Comparison of ENCODE assay signal across 14 cellular contexts in the genomic region with DNA sequence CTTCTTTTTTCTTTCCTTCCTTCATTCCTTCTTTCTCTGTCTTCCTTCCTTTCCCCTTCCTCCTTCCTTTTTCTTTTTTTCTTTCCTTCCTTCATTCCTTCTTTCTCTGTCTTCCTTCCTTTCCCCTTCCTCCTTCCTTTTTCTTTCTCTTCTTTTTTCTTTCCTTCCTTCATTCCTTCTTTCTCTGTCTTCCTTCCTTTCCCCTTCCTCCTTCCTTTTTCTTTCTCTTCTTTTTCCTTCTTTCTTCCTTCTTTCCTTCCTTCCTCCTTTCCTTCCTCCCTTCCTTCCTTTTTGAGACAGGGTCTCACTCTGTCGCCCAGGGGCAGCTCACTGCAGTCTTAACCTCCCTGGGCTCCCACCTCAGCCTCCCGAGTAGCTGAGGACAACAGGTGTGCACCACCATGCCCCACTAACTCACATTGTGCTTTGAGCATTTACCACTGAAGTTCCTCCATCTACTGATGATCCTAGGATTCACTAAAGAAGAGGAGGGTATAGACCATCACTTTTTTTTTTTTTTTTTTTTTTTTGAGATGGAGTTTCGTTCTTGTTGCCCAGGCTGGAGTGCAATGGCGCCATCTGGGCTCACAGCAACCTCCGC. TPM values are rescaled to one million over a fixed set of nuclear protein-coding genes. Genes with fewer than 3 reads are reported as not detected.
DNase-seq lines count a peak whose midpoint lies in the region; ATAC-seq and TF ChIP-seq lines count a peak whose summit lies in the region.
"Not testable (repeated sequence)": the region's sequence is repeated elsewhere in the genome, so short reads cannot be mapped to it uniquely, and the experiment has no call there.
"Had no signal": no experiment of that assay in that cellular context is flagged by ENCODE, and none has a peak within 500 bp of the region (broad histone marks: within the 10 kb centered on the region; RNA-seq: fewer than 3 reads in every experiment).

No MANE protein-coding gene starts in this region.

- not testable (repeated sequence) for TF ChIP-seq RAD21 in IMR-90 (IDR thresholded peaks at IDR 0.05; ENCODE audit: low read length)

- H3K79me1 ChIP-seq in IMR-90 (ENCODE audit: low read depth in 1 of 2, low read length in 2 of 2), result peaks cover 4 to 14% of the 10 kb centered on the region in 2 experiments; a peak in 2 of 4 replicates

- H3K4me3 Mint-ChIP-seq in activated CD4-positive, alpha-beta memory T cell treated with anti-CD3 and anti-CD28 coated beads for 36 hours, result peak overlapping the region; percentile 74
- H3K4me3 Mint-ChIP-seq in activated naive CD8-positive, alpha-beta T cell treated with anti-CD3 and anti-CD28 coated beads for 36 hours, result peak overlapping the region; percentile 79
- peak overlapping the region; percentile 64 for H3K4me3 Mint-ChIP-seq in endodermal cell
- H3K4me3 Mint-ChIP-seq in memory B cell, result peak overlapping the region; percentile 86

- not testable (repeated sequence) for H3K27ac ChIP-seq in BLaER1; IMR-90 (ENCODE audit: insufficient read depth, low read length); PC-3 (ENCODE audit: low read length); endodermal cell (ENCODE audit: low read depth, low read length)
- H3K27ac ChIP-seq in gastrocnemius medialis, result peak overlapping the region in 3 of 4 donors; percentile 73 to 85 (median 85)

- H3K9me3 ChIP-seq in BLaER1; IMR-90 (ENCODE audit: control insufficient read depth, insufficient read depth, low read length); PC-3 (ENCODE audit: low read length); endodermal cell (ENCODE audit: control insufficient read depth, low read length); gastrocnemius medialis: not testable (repeated sequence)

- H3K27me3 ChIP-seq in BLaER1 (peaks cover 34% of the 10 kb centered on the region), IMR-90 (ENCODE audit: control insufficient read depth, insufficient read depth, low read length) (peaks cover 31% of the 10 kb centered on the region), PC-3 (ENCODE audit: low read length) (peaks cover 31% of the 10 kb centered on the region), endodermal cell (ENCODE audit: control insufficient read depth, insufficient read depth, low read length, poor library complexity, severe bottlenecking) (peaks cover 35% of the 10 kb centered on the region), gastrocnemius medialis (peaks cover 29 to 38% (median 31%) of the 10 kb centered on the region in 3 donors)

- not testable (repeated sequence) for H2BK15ac ChIP-seq in IMR-90 (ENCODE audit: low read depth, low read length)

- H3K79me2 ChIP-seq in PC-3 (ENCODE audit: low read length), result not testable (repeated sequence)

- in situ Hi-C loops in IMR-90 (cut with MboI; ENCODE audit: low sequenced_read_pairs) (loop anchor here (10.0 kb wide), 1 partner anchor 49 kb away; no protein-coding TSS in a partner anchor), gastrocnemius medialis (cut with MboI; ENCODE audit: low sequenced_read_pairs in 4 of 4) (loop anchor here (5.0 to 10.0 kb wide), 4 partner anchors 49 to 219 kb away; a partner anchor contains a TSS)

- not testable (repeated sequence) for H3K14ac ChIP-seq in IMR-90 (replicated peaks; ENCODE audit: low read depth, low read length)

- H4K20me1 ChIP-seq in BLaER1, result peaks cover 27% of the 10 kb centered on the region
- H4K20me1 ChIP-seq in IMR-90 (ENCODE audit: insufficient read depth, low read length); PC-3 (ENCODE audit: low read length): not testable (repeated sequence)

- not testable (repeated sequence) for H2AK9ac ChIP-seq in IMR-90 (replicated peaks; ENCODE audit: low read depth, low read length, poor library complexity)

- not testable (repeated sequence) for H4K5ac ChIP-seq in IMR-90 (ENCODE audit: low read depth, low read length)

- H3K36me3 Mint-ChIP-seq in activated CD4-positive, alpha-beta memory T cell treated with anti-CD3 and anti-CD28 coated beads for 36 hours, result peaks cover 22% of the 10 kb centered on the region
- peaks cover 12% of the 10 kb centered on the region for H3K36me3 Mint-ChIP-seq in activated naive CD8-positive, alpha-beta T cell treated with anti-CD3 and anti-CD28 coated beads for 36 hours
- H3K36me3 Mint-ChIP-seq in endodermal cell (ENCODE audit: low read depth) (peaks cover 32% of the 10 kb centered on the region), memory B cell (peaks cover 13% of the 10 kb centered on the region)

- not testable (repeated sequence) for H3K18ac ChIP-seq in IMR-90 (ENCODE audit: low read depth, low read length)

- H3K27me3 Mint-ChIP-seq in activated CD4-positive, alpha-beta memory T cell treated with anti-CD3 and anti-CD28 coated beads for 36 hours, result peaks cover 30% of the 10 kb centered on the region
- H3K27me3 Mint-ChIP-seq in activated naive CD8-positive, alpha-beta T cell treated with anti-CD3 and anti-CD28 coated beads for 36 hours, result peaks cover 39% of the 10 kb centered on the region
- H3K27me3 Mint-ChIP-seq in endodermal cell (ENCODE audit: insufficient read depth), result peaks cover 35% of the 10 kb centered on the region
- peaks cover 23% of the 10 kb centered on the region for H3K27me3 Mint-ChIP-seq in memory B cell

- peaks cover 34% of the 10 kb centered on the region for H3K4me1 Mint-ChIP-seq in activated CD4-positive, alpha-beta memory T cell treated with anti-CD3 and anti-CD28 coated beads for 36 hours (ENCODE audit: low read depth)
- H3K4me1 Mint-ChIP-seq in activated naive CD8-positive, alpha-beta T cell treated with anti-CD3 and anti-CD28 coated beads for 36 hours, result peaks cover 29% of the 10 kb centered on the region
- not testable (repeated sequence) for H3K4me1 Mint-ChIP-seq in endodermal cell
- peaks cover 36% of the 10 kb centered on the region for H3K4me1 Mint-ChIP-seq in memory B cell

- not testable (repeated sequence) for H3F3A ChIP-seq in PC-3 (ENCODE audit: low read length, unreplicated experiment)

- not testable (repeated sequence) for BruUV-seq in IMR-90 (replicated peaks; lab: Mats Ljungman, UMichigan); PC-3 (replicated peaks; lab: Mats Ljungman, UMichigan)

- ATAC-seq in IMR-90 (ENCODE audit: low read depth); PC-3; memory B cell (ENCODE audit: low read depth); gastrocnemius medialis: not testable (repeated sequence)

- H2BK5ac ChIP-seq in IMR-90 (ENCODE audit: low read depth, low read length, poor library complexity, severe bottlenecking), result not testable (repeated sequence)

- H4K8ac ChIP-seq in IMR-90 (ENCODE audit: low read depth in 2 of 2, low read length in 2 of 2), result peak overlapping the region in 1 of 2 experiments; percentile 75; a peak in 1 of 4 replicates

- CTCF ChIA-PET in IMR-90 (lab: Yijun Ruan, JAX), result interaction anchor here (0.6 kb wide), 1 partner anchor 44 kb away, joined by 3 read pairs; no protein-coding TSS in a partner anchor
- CTCF ChIA-PET in PC-3 (lab: Charles Lee), result interaction anchor here (0.7 kb wide), 1 partner anchor 107 kb away, joined by 18 read pairs; no protein-coding TSS in a partner anchor
- CTCF ChIA-PET in activated CD4-positive, alpha-beta memory T cell treated with anti-CD3 and anti-CD28 coated beads for 36 hours (lab: Charles Lee), result interaction anchor here (0.7 to 4.0 kb wide), 6 partner anchors 14 to 55 kb away, joined by 3 to 48 read pairs (median 4); no protein-coding TSS in a partner anchor

- H3K9me2 ChIP-seq in PC-3 (replicated peaks; ENCODE audit: low read length), result not testable (repeated sequence)

- peaks cover 61% of the 10 kb centered on the region for H3K4me1 ChIP-seq in BLaER1
- not testable (repeated sequence) for H3K4me1 ChIP-seq in IMR-90 (ENCODE audit: control insufficient read depth, insufficient read depth, low read length); PC-3 (ENCODE audit: insufficient read depth, low read length); endodermal cell (ENCODE audit: control insufficient read depth, insufficient read depth, low read length); gastrocnemius medialis

- not testable (repeated sequence) for H3K4ac ChIP-seq in IMR-90 (ENCODE audit: low read depth, low read length)

- H3K56ac ChIP-seq in IMR-90 (ENCODE audit: extremely low read depth, insufficient read depth, low read length), result not testable (repeated sequence)

- H3K9ac ChIP-seq in BLaER1; IMR-90 (ENCODE audit: low read depth, low read length); PC-3 (ENCODE audit: low read length); endodermal cell (ENCODE audit: extremely low read depth, low read length, poor library complexity, severe bottlenecking): not testable (repeated sequence)

- WGBS in IMR-90 (ENCODE audit: extremely low coverage in 2 of 2, insufficient read length in 1 of 2), 2 experiments, result no CpG with 5 or more reads among the region's 5 CpGs
- 81% methylated on average over 5 of the region's 5 CpGs; no CpG with 5 or more reads in 1 of the 2 experiments for WGBS in endodermal cell (ENCODE audit: insufficient coverage in 1 of 2, insufficient read length in 1 of 2), 2 experiments

- TF ChIP-seq POLR2A in IMR-90 (IDR thresholded peaks at IDR 0.05; ENCODE audit: low read depth, low read length); gastrocnemius medialis (IDR thresholded peaks at IDR 0.05): not testable (repeated sequence)

- H2BK120ac ChIP-seq in IMR-90 (ENCODE audit: low read depth, low read length), result not testable (repeated sequence)

- peak overlapping the region; percentile 97 for H3K4me2 ChIP-seq in BLaER1
- 0 out of 2 replicates have a peak overlapping the region, but pooled peaks have one; percentile 36 for H3K4me2 ChIP-seq in IMR-90 (ENCODE audit: low read depth, low read length)
- H3K4me2 ChIP-seq in PC-3 (ENCODE audit: low read length), result peak overlapping the region; percentile 100

- POLR2A ChIA-PET in IMR-90 (lab: Charles Lee; ENCODE audit: unreplicated experiment); PC-3 (lab: Charles Lee; ENCODE audit: unreplicated experiment): not testable (repeated sequence)
- POLR2A ChIA-PET in activated CD4-positive, alpha-beta memory T cell treated with anti-CD3 and anti-CD28 coated beads for 36 hours (lab: Charles Lee), result interaction anchor here (0.9 kb wide), 1 partner anchor 26 kb away, joined by 3 read pairs; no protein-coding TSS in a partner anchor

- H3K9me3 Mint-ChIP-seq in activated CD4-positive, alpha-beta memory T cell treated with anti-CD3 and anti-CD28 coated beads for 36 hours; activated naive CD8-positive, alpha-beta T cell treated with anti-CD3 and anti-CD28 coated beads for 36 hours; endodermal cell; memory B cell: not testable (repeated sequence)

- not testable (repeated sequence) for H2BK20ac ChIP-seq in IMR-90 (ENCODE audit: low read depth, low read length)

- intact Hi-C loops in IMR-90 (cut with micrococcal nuclease); PC-3 (cut with micrococcal nuclease); activated CD4-positive, alpha-beta memory T cell treated with anti-CD3 and anti-CD28 coated beads for 36 hours (cut with micrococcal nuclease); gastrocnemius medialis (cut with DNase I; ENCODE audit: low total_unique reads): not testable (repeated sequence)

- dilution Hi-C loops in IMR-90 (cut with HindIII; ENCODE audit: low sequenced_read_pairs, unreplicated experiment), result not testable (repeated sequence)

- DNase-seq in IMR-90; PC-3; activated CD4-positive, alpha-beta memory T cell treated with anti-CD3 and anti-CD28 coated beads for 36 hours; activated naive CD8-positive, alpha-beta T cell treated with anti-CD3 and anti-CD28 coated beads for 36 hours; endodermal cell; memory B cell (ENCODE audit: low spot score in 2 of 2); gastrocnemius medialis: not testable (repeated sequence)

- H3K27ac Mint-ChIP-seq in activated CD4-positive, alpha-beta memory T cell treated with anti-CD3 and anti-CD28 coated beads for 36 hours, result peak overlapping the region; percentile 82
- H3K27ac Mint-ChIP-seq in activated naive CD8-positive, alpha-beta T cell treated with anti-CD3 and anti-CD28 coated beads for 36 hours; endodermal cell: not testable (repeated sequence)
- H3K27ac Mint-ChIP-seq in memory B cell, result peak overlapping the region; percentile 92

- H3K23ac ChIP-seq in IMR-90 (ENCODE audit: low read depth, low read length), result 0 out of 2 replicates have a peak overlapping the region, but pooled peaks have one; percentile 42

- not testable (repeated sequence) for H4K91ac ChIP-seq in IMR-90 (ENCODE audit: insufficient read depth, low read depth, low read length)

- not testable (repeated sequence) for TF ChIP-seq CTCF in IMR-90 (conservative IDR thresholded peaks at IDR 0.05; ENCODE audit: low read depth, low read length); PC-3 (conservative IDR thresholded peaks at IDR 0.05; ENCODE audit: low read depth, low read length); endodermal cell (conservative IDR thresholded peaks at IDR 0.05); gastrocnemius medialis (IDR thresholded peaks at IDR 0.05 in 4 of 5, conservative IDR thresholded peaks at IDR 0.05 in 1 of 5)

- peak overlapping the region; percentile 100 for H2AFZ ChIP-seq in IMR-90 (replicated peaks; ENCODE audit: low read length, poor library complexity)
- not testable (repeated sequence) for H2AFZ ChIP-seq in PC-3 (ENCODE audit: low read length)

- H3K4me3 ChIP-seq in BLaER1, result peak overlapping the region; percentile 74; the same call in 1 of the 2 replicates
- H3K4me3 ChIP-seq in IMR-90 (ENCODE audit: insufficient read depth, low read depth, low read length); endodermal cell (ENCODE audit: low read length): not testable (repeated sequence)
- H3K4me3 ChIP-seq in PC-3 (ENCODE audit: low read length), result peak overlapping the region; percentile 87; the same call in 1 of the 2 replicates
- peak overlapping the region in 1 of 4 donors; percentile 82 for H3K4me3 ChIP-seq in gastrocnemius medialis

- peak overlapping the region; percentile 20; the same call in 1 of the 2 replicates for H2AK5ac ChIP-seq in IMR-90 (ENCODE audit: low read depth, low read length)

- H3K36me3 ChIP-seq in BLaER1, result peaks cover 32% of the 10 kb centered on the region
- not testable (repeated sequence) for H3K36me3 ChIP-seq in IMR-90 (ENCODE audit: control insufficient read depth, insufficient read depth, low read length); PC-3 (ENCODE audit: low read depth, low read length); gastrocnemius medialis
- peaks cover 21% of the 10 kb centered on the region for H3K36me3 ChIP-seq in endodermal cell (ENCODE audit: control insufficient read depth, insufficient read depth, low read length)

- H3K9me1 ChIP-seq in IMR-90 (ENCODE audit: insufficient read depth, low read length), result not testable (repeated sequence)

RNA-seq across cellular contexts. Expression of a gene that starts 2.9 kb away (rescaled TPM):
- total RNA-seq in IMR-90 (2012; rRNA removed) (not detected in 2 replicates), PC-3 (2014; rRNA removed) (0.11 TPM in 1 of 2 replicates, not detected in the other), endodermal cell (under 1 TPM; 0.22 to 0.33 TPM), gastrocnemius medialis (1 to 10 TPM in 1 of 4 donors, under 1 TPM in 3; 0.24 to 1.6 (median 0.33) TPM)
- 0.03 TPM in 1 of 2 replicates, not detected in the other for polyA plus RNA-seq in IMR-90 (2012; rRNA removed)
- 0.04 TPM in 1 of 2 replicates, not detected in the other for polyA plus RNA-seq in IMR-90 (2012; cell fraction: cytosol; rRNA removed)
- polyA plus RNA-seq in IMR-90 (2012; cell fraction: nucleus; rRNA removed; ENCODE audit: low replicate concordance), result 0.21 and 0.24 TPM in 2 replicates
- under 1 TPM in 1 of 2 experiments, not detected in 1; 0.17 TPM for total RNA-seq in activated CD4-positive, alpha-beta memory T cell treated with anti-CD3 and anti-CD28 coated beads for 36 hours
- total RNA-seq in activated naive CD8-positive, alpha-beta T cell treated with anti-CD3 and anti-CD28 coated beads for 36 hours, result not detected
- polyA plus RNA-seq in endodermal cell (2013, experiment 1 of 2), result 1.00 TPM
- 1.1 TPM for polyA plus RNA-seq in endodermal cell (2013, experiment 2 of 2)
- total RNA-seq: pulmonary artery endothelial cell had no signal

RNA-seq across cellular contexts. Expression of a gene that starts 7.4 kb away (rescaled TPM):
- total RNA-seq in IMR-90 (2012; rRNA removed), result 122 and 125 TPM in 2 replicates
- polyA plus RNA-seq in IMR-90 (2012; rRNA removed), result 76.8 and 77.9 TPM in 2 replicates
- polyA plus RNA-seq in IMR-90 (2012; cell fraction: cytosol; rRNA removed), result 69.5 and 71.7 TPM in 2 replicates
- 123 and 140 TPM in 2 replicates for polyA plus RNA-seq in IMR-90 (2012; cell fraction: nucleus; rRNA removed; ENCODE audit: low replicate concordance)
- 171 and 200 TPM in 2 replicates for total RNA-seq in PC-3 (2014; rRNA removed)
- 100 to 1,000 TPM; 117 to 129 TPM for total RNA-seq in activated CD4-positive, alpha-beta memory T cell treated with anti-CD3 and anti-CD28 coated beads for 36 hours
- 100 to 1,000 TPM; 140 to 141 TPM for total RNA-seq in activated naive CD8-positive, alpha-beta T cell treated with anti-CD3 and anti-CD28 coated beads for 36 hours
- 100 to 1,000 TPM; 128 to 133 TPM for total RNA-seq in endodermal cell
- polyA plus RNA-seq in endodermal cell (2013, experiment 1 of 2), result 100 TPM
- 90.8 TPM for polyA plus RNA-seq in endodermal cell (2013, experiment 2 of 2)
- 100 to 1,000 TPM in 1 of 4 donors, 10 to 100 TPM in 3; 41.9 to 107 (median 79.0) TPM for total RNA-seq in gastrocnemius medialis

RNA-seq across cellular contexts. Expression of a gene that starts 8.8 kb away (rescaled TPM):
- 10.4 and 11.4 TPM in 2 replicates for total RNA-seq in IMR-90 (2012; rRNA removed)
- 12.1 and 12.9 TPM in 2 replicates for polyA plus RNA-seq in IMR-90 (2012; rRNA removed)
- 8.5 and 12.7 TPM in 2 replicates for polyA plus RNA-seq in IMR-90 (2012; cell fraction: cytosol; rRNA removed)
- 15.2 and 58.9 TPM in 2 replicates for polyA plus RNA-seq in IMR-90 (2012; cell fraction: nucleus; rRNA removed; ENCODE audit: low replicate concordance)
- not detected in 2 replicates for total RNA-seq in PC-3 (2014; rRNA removed)
- 10 to 100 TPM; 43.7 to 44.2 TPM for total RNA-seq in activated CD4-positive, alpha-beta memory T cell treated with anti-CD3 and anti-CD28 coated beads for 36 hours
- 10 to 100 TPM; 34.4 to 42.0 TPM for total RNA-seq in activated naive CD8-positive, alpha-beta T cell treated with anti-CD3 and anti-CD28 coated beads for 36 hours
- 10 to 100 TPM; 52.8 to 57.1 TPM for total RNA-seq in endodermal cell
- 27.4 TPM for polyA plus RNA-seq in endodermal cell (2013, experiment 1 of 2)
- polyA plus RNA-seq in endodermal cell (2013, experiment 2 of 2), result 32.6 TPM
- total RNA-seq in gastrocnemius medialis, result 10 to 100 TPM in 2 of 4 donors, 1 to 10 TPM in 2; 8.0 to 12.6 (median 9.9) TPM

RNA-seq across cellular contexts. Expression of a gene that starts 19.0 kb away (rescaled TPM):
- not detected in 2 replicates for total RNA-seq in IMR-90 (2012; rRNA removed)
- polyA plus RNA-seq in IMR-90 (2012; rRNA removed), result not detected in 2 replicates
- polyA plus RNA-seq in IMR-90 (2012; cell fraction: cytosol; rRNA removed), result not detected in 2 replicates
- not detected in 2 replicates for polyA plus RNA-seq in IMR-90 (2012; cell fraction: nucleus; rRNA removed; ENCODE audit: low replicate concordance)
- total RNA-seq in PC-3 (2014; rRNA removed), result not detected in 2 replicates
- not detected for total RNA-seq in activated CD4-positive, alpha-beta memory T cell treated with anti-CD3 and anti-CD28 coated beads for 36 hours
- total RNA-seq in activated naive CD8-positive, alpha-beta T cell treated with anti-CD3 and anti-CD28 coated beads for 36 hours, result not detected
- under 1 TPM in 1 of 2 donors, not detected in 1; 0.18 TPM for total RNA-seq in endodermal cell
- 0.53 TPM for polyA plus RNA-seq in endodermal cell (2013, experiment 1 of 2)
- 0.41 TPM for polyA plus RNA-seq in endodermal cell (2013, experiment 2 of 2)
- not detected for total RNA-seq in gastrocnemius medialis
- total RNA-seq: HT-29; lung microvascular endothelial cell; pulmonary artery endothelial cell; T-helper 2 cell treated with Interferon-gamma antibody and Interleukin-4, amounts not matched to agents 100 ng/mL and 5 ng/mL, for 36 hours; uterus had no signal
- polyA plus RNA-seq: neural cell had no signal

RNA-seq across cellular contexts. Expression of a gene that starts 21.0 kb away (rescaled TPM):
- total RNA-seq in IMR-90 (2012; rRNA removed) (not detected in 2 replicates), PC-3 (2014; rRNA removed) (not detected in 2 replicates), endodermal cell (not detected), gastrocnemius medialis (not detected)
- polyA plus RNA-seq in IMR-90 (2012; rRNA removed), result not detected in 2 replicates
- polyA plus RNA-seq in IMR-90 (2012; cell fraction: cytosol; rRNA removed), result not detected in 2 replicates
- not detected in 2 replicates for polyA plus RNA-seq in IMR-90 (2012; cell fraction: nucleus; rRNA removed; ENCODE audit: low replicate concordance)
- total RNA-seq in activated CD4-positive, alpha-beta memory T cell treated with anti-CD3 and anti-CD28 coated beads for 36 hours, result not detected
- total RNA-seq in activated naive CD8-positive, alpha-beta T cell treated with anti-CD3 and anti-CD28 coated beads for 36 hours, result not detected
- polyA plus RNA-seq in endodermal cell (2013, experiment 1 of 2), result 0.64 TPM
- 0.79 TPM for polyA plus RNA-seq in endodermal cell (2013, experiment 2 of 2)
- total RNA-seq: HT-29; lung microvascular endothelial cell; pulmonary artery endothelial cell; T-helper 2 cell treated with Interferon-gamma antibody and Interleukin-4, amounts not matched to agents 100 ng/mL and 5 ng/mL, for 36 hours; uterus had no signal
- polyA plus RNA-seq: neural cell had no signal

Comparison
In these comparisons a context has a peak if more than half of its experiments do, and no peak if none do; other contexts are left out.
1. H3K4me2 ChIP-seq: peak in every context shown above with its lines; median percentile 100 in PC-3; 97 in BLaER1; 36 in IMR-90.